8 cellular contexts compared by ENCODE assay signal in the genomic region with DNA sequence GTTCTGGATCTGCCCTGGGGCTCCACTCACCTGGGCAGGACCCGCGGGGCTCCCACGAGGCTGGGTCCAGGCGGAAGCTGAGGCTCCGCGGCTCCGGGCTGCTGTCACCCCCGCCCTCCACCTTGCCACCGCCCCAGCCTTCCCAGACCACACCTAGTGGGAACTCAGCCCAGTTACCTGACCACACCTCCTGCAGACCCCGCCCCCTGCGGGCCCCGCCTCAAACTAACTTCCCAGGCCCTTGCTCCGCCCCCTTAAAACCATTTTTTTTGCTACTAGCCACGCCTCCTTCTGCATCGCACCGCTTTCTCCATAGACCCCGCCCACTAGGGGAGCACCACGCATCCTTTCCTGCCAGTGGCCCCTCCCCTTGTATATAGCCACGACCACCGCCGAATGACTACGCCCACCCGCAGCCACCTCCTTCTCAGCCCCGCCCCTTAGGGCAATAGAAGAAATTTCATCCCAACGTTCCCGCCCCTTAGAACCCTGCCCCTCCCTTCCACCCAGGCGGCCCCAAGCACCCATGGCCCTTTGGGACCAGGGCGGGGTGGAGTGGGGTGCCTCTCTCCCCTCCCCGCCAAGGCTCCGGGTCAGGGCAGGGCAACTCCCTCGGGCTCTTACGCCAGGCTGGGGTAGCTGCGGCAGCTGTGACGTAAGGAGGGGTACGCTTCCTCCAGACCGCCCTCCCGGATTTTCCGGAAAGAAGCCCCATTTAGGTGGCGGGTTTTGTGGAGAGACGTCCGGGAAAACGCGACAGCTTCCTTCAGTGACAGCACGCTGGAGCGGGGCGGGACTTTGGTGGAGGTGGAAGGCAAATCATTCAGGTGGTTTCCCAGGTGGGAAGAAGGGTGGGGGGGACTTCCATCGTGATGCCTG. TPM values are rescaled to one million over a fixed set of nuclear protein-coding genes. Genes with fewer than 3 reads are reported as not detected.
DNase-seq lines count a peak whose midpoint lies in the region; ATAC-seq and TF ChIP-seq lines count a peak whose summit lies in the region.

A gene (minus strand): TSS at position 79 of the 879 bp plus-strand sequence. CDS start 3,687 bp downstream, outside the sequence.

- 5% methylated on average over 39 of the region's 47 CpGs for WGBS in hepatocyte (ENCODE audit: low lambda C conversion rate, missing lambda C conversion rate)
- WGBS in smooth muscle cell (ENCODE audit: low lambda C conversion rate) = 4% methylated on average over 40 of the region's 47 CpGs

- DNase-seq in DND-41 (peak; percentile 82), KG1 (lab: John Stamatoyannopoulos, UW) (peak; percentile 43), hepatocyte (ENCODE audit: low spot score) (peak; percentile 96), smooth muscle cell (lab: John Stamatoyannopoulos, UW; ENCODE audit: unreplicated experiment) (no peak), HCEC 1CT (no peak)
- peak; percentile 97 for DNase-seq in activated naive CD4-positive, alpha-beta T cell treated with anti-CD3 and anti-CD28 coated beads, Interleukin-2, amount 10 ng/mL, durations not matched to agents 7 days and 5 days

- no peak for TF ChIP-seq CTCF in DND-41 (IDR thresholded peaks at IDR 0.05; ENCODE audit: borderline replicate concordance, extremely low read depth, low read length, poor library complexity, severe bottlenecking)
- no peak for TF ChIP-seq CTCF in hepatocyte (IDR thresholded peaks at IDR 0.05; ENCODE audit: poor library complexity)
- no peak for TF ChIP-seq CTCF in smooth muscle cell (IDR thresholded peaks at IDR 0.05; ENCODE audit: borderline replicate concordance, insufficient read depth, poor library complexity, severe bottlenecking)

- H3K4me3 ChIP-seq in DND-41 (ENCODE audit: low read depth in 1 of 2, low read length in 2 of 2) = peak within 1 kb of the TSS in 1 of 2 experiments; percentile 38; a peak in 2 of 4 replicates
- H3K4me3 ChIP-seq in hepatocyte = peak within 1 kb of the TSS; percentile 27
- H3K4me3 ChIP-seq in smooth muscle cell = peak within 1 kb of the TSS; percentile 53

- H3K4me1 ChIP-seq in DND-41 (ENCODE audit: insufficient read depth, low read length) = peaks cover 18% of the 10 kb centered on the region
- H3K4me1 ChIP-seq in hepatocyte (ENCODE audit: insufficient read depth) = peaks cover 6% of the 10 kb centered on the region
- H3K4me1 ChIP-seq in smooth muscle cell (ENCODE audit: low read depth) = peaks cover 2% of the 10 kb centered on the region

- ATAC-seq in DND-41 (ENCODE audit: insufficient read depth, low read depth) (peak; percentile 57), GM21717 (IDR thresholded peaks at IDR 0.05; ENCODE audit: unreplicated experiment) (peak; percentile 42), SK-N-SH treated with all-trans-retinoic acid at 6 μM for 48 hours (peak; percentile 55)

- H4K20me1 ChIP-seq in DND-41 (ENCODE audit: insufficient read depth, low read length) (no peaks in the 10 kb centered on the region), hepatocyte (ENCODE audit: insufficient read depth, poor library complexity, severe bottlenecking) (no peaks in the 10 kb centered on the region), smooth muscle cell (ENCODE audit: low read depth) (no peaks in the 10 kb centered on the region)

- H3K9ac ChIP-seq in DND-41 (ENCODE audit: low read depth, low read length) (0 out of 2 replicates have a peak within 1 kb of the TSS, but pooled peaks have one; percentile 16), smooth muscle cell (ENCODE audit: low read depth) (no peak within 1 kb of the TSS)

- no peaks in the 10 kb centered on the region for H3K9me3 Mint-ChIP-seq in activated naive CD4-positive, alpha-beta T cell treated with anti-CD3 and anti-CD28 coated beads, Interleukin-2, amount 10 ng/mL, durations not matched to agents 7 days and 5 days

- peak within 1 kb of the TSS; percentile 90 for H3K27ac Mint-ChIP-seq in activated naive CD4-positive, alpha-beta T cell treated with anti-CD3 and anti-CD28 coated beads, Interleukin-2, amount 10 ng/mL, durations not matched to agents 7 days and 5 days

- peaks cover 13% of the 10 kb centered on the region for H3K36me3 Mint-ChIP-seq in activated naive CD4-positive, alpha-beta T cell treated with anti-CD3 and anti-CD28 coated beads, Interleukin-2, amount 10 ng/mL, durations not matched to agents 7 days and 5 days

- H3K4me1 Mint-ChIP-seq in activated naive CD4-positive, alpha-beta T cell treated with anti-CD3 and anti-CD28 coated beads, Interleukin-2, amount 10 ng/mL, durations not matched to agents 7 days and 5 days = peaks cover 60% of the 10 kb centered on the region

- H3K36me3 ChIP-seq in DND-41 (ENCODE audit: insufficient read depth, low read length) = no peaks in the 10 kb centered on the region; the same call in 1 of the 2 replicates
- no peaks in the 10 kb centered on the region for H3K36me3 ChIP-seq in hepatocyte (replicated peaks; ENCODE audit: insufficient read depth, low read depth)
- no peaks in the 10 kb centered on the region for H3K36me3 ChIP-seq in smooth muscle cell (ENCODE audit: low read depth)

- CTCF ChIA-PET in activated naive CD4-positive, alpha-beta T cell treated with anti-CD3 and anti-CD28 coated beads, Interleukin-2, amount 10 ng/mL, durations not matched to agents 7 days and 5 days (lab: Charles Lee) = interaction anchor here (1.5 to 2.2 kb wide), 2 partner anchors 96 to 98 kb away, joined by 5 to 13 read pairs; a partner anchor contains a TSS

- peak within 1 kb of the TSS; percentile 58 for H3K4me2 ChIP-seq in DND-41 (ENCODE audit: insufficient read depth, low read length)
- peak within 1 kb of the TSS; percentile 82 for H3K4me2 ChIP-seq in hepatocyte
- peak within 1 kb of the TSS; percentile 87 for H3K4me2 ChIP-seq in smooth muscle cell

- no peaks in the 10 kb centered on the region for H3K9me3 ChIP-seq in DND-41 (ENCODE audit: insufficient read depth, low read length, severe bottlenecking)
- no peaks in the 10 kb centered on the region for H3K9me3 ChIP-seq in hepatocyte (ENCODE audit: low read depth)
- H3K9me3 ChIP-seq in smooth muscle cell (replicated peaks; ENCODE audit: low read depth) = no peaks in the 10 kb centered on the region

- H3K9me2 ChIP-seq in hepatocyte (replicated peaks; ENCODE audit: insufficient read depth) = no peaks in the 10 kb centered on the region

- peak within 1 kb of the TSS; percentile 77 for H2AFZ ChIP-seq in DND-41 (ENCODE audit: low read depth, low read length)
- peak within 1 kb of the TSS; percentile 15 for H2AFZ ChIP-seq in hepatocyte
- peak within 1 kb of the TSS; percentile 70 for H2AFZ ChIP-seq in smooth muscle cell (ENCODE audit: low read depth)

- no peaks in the 10 kb centered on the region for H3K27me3 Mint-ChIP-seq in activated naive CD4-positive, alpha-beta T cell treated with anti-CD3 and anti-CD28 coated beads, Interleukin-2, amount 10 ng/mL, durations not matched to agents 7 days and 5 days

- H3K4me3 Mint-ChIP-seq in activated naive CD4-positive, alpha-beta T cell treated with anti-CD3 and anti-CD28 coated beads, Interleukin-2, amount 10 ng/mL, durations not matched to agents 7 days and 5 days = peak within 1 kb of the TSS; percentile 86

- H3F3A ChIP-seq in smooth muscle cell (ENCODE audit: low read depth) = no peaks in the 10 kb centered on the region

- H3K27me3 ChIP-seq in DND-41 (ENCODE audit: insufficient read depth, low read length, poor library complexity) (no peaks in the 10 kb centered on the region), hepatocyte (no peaks in the 10 kb centered on the region), smooth muscle cell (ENCODE audit: low read depth) (no peaks in the 10 kb centered on the region)

- no peak within 1 kb of the TSS for H3K27ac ChIP-seq in DND-41 (ENCODE audit: low read length)
- H3K27ac ChIP-seq in hepatocyte = peak within 1 kb of the TSS; percentile 93
- peak within 1 kb of the TSS; percentile 77 for H3K27ac ChIP-seq in smooth muscle cell (ENCODE audit: low read depth)

- H3K79me2 ChIP-seq in DND-41 (ENCODE audit: insufficient read depth, low read length) (peaks cover under 1% of the 10 kb centered on the region), hepatocyte (peaks cover 20% of the 10 kb centered on the region), smooth muscle cell (ENCODE audit: low read depth) (no peaks in the 10 kb centered on the region)

TF ChIP-seq in SK-N-SH treated with all-trans-retinoic acid at 6 μM for 48 hours, 23 proteins besides CTCF, POLR2A, EP300 and RAD21:
- TF ChIP-seq PPARA (CRISPR knock-in tag; IDR thresholded peaks at IDR 0.05; ENCODE audit: borderline replicate concordance) (no peak), ISL1 (CRISPR knock-in tag; IDR thresholded peaks at IDR 0.05) (no peak), ZC3H10 (CRISPR knock-in tag; IDR thresholded peaks at IDR 0.05) (no peak), ZFP3 (CRISPR knock-in tag; IDR thresholded peaks at IDR 0.05) (no peak), RARB (CRISPR knock-in tag; IDR thresholded peaks at IDR 0.05) (no peak)
- TF ChIP-seq, protein P1, sequence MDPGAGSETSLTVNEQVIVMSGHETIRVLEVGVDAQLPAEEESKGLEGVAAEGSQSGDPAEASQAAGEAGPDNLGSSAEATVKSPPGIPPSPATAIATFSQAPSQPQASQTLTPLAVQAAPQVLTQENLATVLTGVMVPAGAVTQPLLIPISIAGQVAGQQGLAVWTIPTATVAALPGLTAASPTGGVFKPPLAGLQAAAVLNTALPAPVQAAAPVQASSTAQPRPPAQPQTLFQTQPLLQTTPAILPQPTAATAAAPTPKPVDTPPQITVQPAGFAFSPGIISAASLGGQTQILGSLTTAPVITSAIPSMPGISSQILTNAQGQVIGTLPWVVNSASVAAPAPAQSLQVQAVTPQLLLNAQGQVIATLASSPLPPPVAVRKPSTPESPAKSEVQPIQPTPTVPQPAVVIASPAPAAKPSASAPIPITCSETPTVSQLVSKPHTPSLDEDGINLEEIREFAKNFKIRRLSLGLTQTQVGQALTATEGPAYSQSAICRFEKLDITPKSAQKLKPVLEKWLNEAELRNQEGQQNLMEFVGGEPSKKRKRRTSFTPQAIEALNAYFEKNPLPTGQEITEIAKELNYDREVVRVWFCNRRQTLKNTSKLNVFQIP (CRISPR knock-in tag; IDR thresholded peaks at IDR 0.05; ENCODE audit: borderline replicate concordance, low read depth) = no peak

RNA-seq across cellular contexts. Expression of the gene that starts here (rescaled TPM):
- total RNA-seq in hepatocyte (14.8 and 18.9 TPM in 2 replicates), smooth muscle cell (6.5 and 9.3 TPM in 2 replicates)
- polyA plus RNA-seq in hepatocyte (19.6 and 26.0 TPM in 2 replicates), smooth muscle cell (6.2 and 15.8 TPM in 2 replicates)

Comparison
In these comparisons a context has a peak if more than half of its experiments do, and no peak if none do; other contexts are left out.
1. DNase-seq: peak in DND-41 (single experiment), KG1 (single experiment), activated naive CD4-positive, alpha-beta T cell treated with anti-CD3 and anti-CD28 coated beads, Interleukin-2, amount 10 ng/mL, durations not matched to agents 7 days and 5 days (single experiment) and hepatocyte (single experiment); none in smooth muscle cell (single experiment) and HCEC 1CT (single experiment).
2. H2AFZ ChIP-seq: peak in every context shown above with its lines; median percentile 77 in DND-41; 70 in smooth muscle cell; 15 in hepatocyte.
3. Peak in every context shown above with its lines, with median percentiles within 50 percentile points of each other: ATAC-seq and H3K4me2 ChIP-seq.